In the genomic region with DNA sequence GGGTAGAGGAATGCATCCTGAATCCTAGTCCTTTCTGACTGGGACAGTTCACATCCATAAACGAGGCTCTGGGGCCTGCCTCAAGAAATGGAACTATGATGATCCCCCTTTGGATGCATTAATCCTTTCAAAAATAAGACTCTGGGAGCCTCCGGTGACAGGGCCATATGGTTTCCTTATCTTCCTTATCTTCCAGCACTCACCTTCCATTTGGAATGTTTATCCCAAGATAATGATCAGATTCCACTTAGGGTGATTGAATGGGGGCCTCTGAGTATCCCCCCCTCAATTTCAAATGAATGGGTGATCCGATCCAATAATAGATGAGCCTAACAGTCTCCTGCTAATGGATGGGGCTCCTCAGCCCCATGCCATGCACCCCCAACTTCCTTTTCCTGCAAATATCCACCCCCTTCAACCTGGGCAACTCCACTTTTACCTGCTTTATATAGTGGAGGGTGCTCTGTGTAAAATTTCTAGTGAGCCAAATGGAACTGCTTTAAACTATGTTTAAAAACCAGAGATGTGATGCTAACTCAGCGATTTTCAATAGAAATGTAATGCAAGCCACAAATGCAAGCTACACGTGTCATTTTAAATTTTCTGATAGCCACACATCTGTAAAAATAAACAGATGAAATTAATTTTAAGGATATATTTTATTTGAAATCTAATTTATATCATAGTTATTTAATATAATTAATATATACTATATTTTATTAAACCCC, we compare ENCODE assay signal across 1 cellular context.
A peak's percentile ranks its signal among the peaks of the same experiment; 100 is the strongest.
TF ChIP-seq lines count a peak whose summit lies in the region.

No MANE protein-coding gene starts in this region.

TF ChIP-seq in SK-N-SH, 30 proteins besides CTCF, POLR2A, EP300 and RAD21:
- TF ChIP-seq RCOR1 (IDR thresholded peaks at IDR 0.05; ENCODE audit: low read length) (peak; percentile 18; the same call in 1 of the 2 replicates), GATA2 (CRISPR knock-in tag; IDR thresholded peaks at IDR 0.05) (peak; percentile 84)
- TF ChIP-seq, protein P1, sequence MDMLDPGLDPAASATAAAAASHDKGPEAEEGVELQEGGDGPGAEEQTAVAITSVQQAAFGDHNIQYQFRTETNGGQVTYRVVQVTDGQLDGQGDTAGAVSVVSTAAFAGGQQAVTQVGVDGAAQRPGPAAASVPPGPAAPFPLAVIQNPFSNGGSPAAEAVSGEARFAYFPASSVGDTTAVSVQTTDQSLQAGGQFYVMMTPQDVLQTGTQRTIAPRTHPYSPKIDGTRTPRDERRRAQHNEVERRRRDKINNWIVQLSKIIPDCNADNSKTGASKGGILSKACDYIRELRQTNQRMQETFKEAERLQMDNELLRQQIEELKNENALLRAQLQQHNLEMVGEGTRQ (IDR thresholded peaks at IDR 0.05; ENCODE audit: borderline replicate concordance, low read depth, low read length), result no peak
- TF ChIP-seq, protein P2, sequence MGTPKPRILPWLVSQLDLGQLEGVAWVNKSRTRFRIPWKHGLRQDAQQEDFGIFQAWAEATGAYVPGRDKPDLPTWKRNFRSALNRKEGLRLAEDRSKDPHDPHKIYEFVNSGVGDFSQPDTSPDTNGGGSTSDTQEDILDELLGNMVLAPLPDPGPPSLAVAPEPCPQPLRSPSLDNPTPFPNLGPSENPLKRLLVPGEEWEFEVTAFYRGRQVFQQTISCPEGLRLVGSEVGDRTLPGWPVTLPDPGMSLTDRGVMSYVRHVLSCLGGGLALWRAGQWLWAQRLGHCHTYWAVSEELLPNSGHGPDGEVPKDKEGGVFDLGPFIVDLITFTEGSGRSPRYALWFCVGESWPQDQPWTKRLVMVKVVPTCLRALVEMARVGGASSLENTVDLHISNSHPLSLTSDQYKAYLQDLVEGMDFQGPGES (IDR thresholded peaks at IDR 0.05; ENCODE audit: low read depth, low read length), result no peak
